ENCODE assay signal across 8 cellular contexts in genomic region chr15:90351479-90352108, GRCh38. TPM values are rescaled to one million over a fixed set of nuclear protein-coding genes. Genes with fewer than 3 reads are reported as not detected.
A peak's percentile ranks its signal among the peaks of the same experiment; 100 is the strongest.
DNase-seq lines count a peak whose midpoint lies in the region; ATAC-seq and TF ChIP-seq lines count a peak whose summit lies in the region.

No MANE protein-coding gene starts in this region.

- peak overlapping the region; percentile 83 for H3K4me3 Mint-ChIP-seq in activated naive CD8-positive, alpha-beta T cell treated with anti-CD3 and anti-CD28 coated beads, Interleukin-2, amount 50 U/mL, for 24 hours

- H3K27ac Mint-ChIP-seq in activated naive CD8-positive, alpha-beta T cell treated with anti-CD3 and anti-CD28 coated beads, Interleukin-2, amount 50 U/mL, for 24 hours, result peak overlapping the region; percentile 68

- peak overlapping the region; percentile 64 to 87 for H3K4me3 ChIP-seq in testis

- no peaks in the 10 kb centered on the region for H3K27me3 ChIP-seq in testis

- no peaks in the 10 kb centered on the region for H3K9me3 Mint-ChIP-seq in activated naive CD8-positive, alpha-beta T cell treated with anti-CD3 and anti-CD28 coated beads, Interleukin-2, amount 50 U/mL, for 24 hours

- H3K36me3 ChIP-seq in testis (ENCODE audit: low read depth, missing control alignments), result no peaks in the 10 kb centered on the region

- H3K9me3 ChIP-seq in testis, result no peaks in the 10 kb centered on the region

- DNase-seq in GM03348 (ENCODE audit: low spot score), result peak; percentile 18
- no peak for DNase-seq in activated naive CD8-positive, alpha-beta T cell treated with anti-CD3 and anti-CD28 coated beads, Interleukin-2, amount 50 U/mL, for 24 hours
- peak; percentile 68 for DNase-seq in iPS-NIHi7 (ENCODE audit: extremely low spot score)
- no peak for DNase-seq in testis
- DNase-seq in NK-92 (lab: John Stamatoyannopoulos, UW; ENCODE audit: unreplicated experiment), result no peak
- DNase-seq in stimulated activated naive CD4-positive, alpha-beta T cell treated with Interleukin-2 at 50 U/mL for 16 hours (lab: John Stamatoyannopoulos, UW), result no peak

- peaks cover 5% of the 10 kb centered on the region for H3K27me3 Mint-ChIP-seq in activated naive CD8-positive, alpha-beta T cell treated with anti-CD3 and anti-CD28 coated beads, Interleukin-2, amount 50 U/mL, for 24 hours

- TF ChIP-seq CTCF in testis (IDR thresholded peaks at IDR 0.05), result no peak

- H3K4me1 Mint-ChIP-seq in activated naive CD8-positive, alpha-beta T cell treated with anti-CD3 and anti-CD28 coated beads, Interleukin-2, amount 50 U/mL, for 24 hours, result peaks cover 10% of the 10 kb centered on the region

- no peaks in the 10 kb centered on the region for H3K4me1 ChIP-seq in testis

- no peak overlapping the region for H3K27ac ChIP-seq in testis

- intact Hi-C loops in testis (cut with DNase I; ENCODE audit: low total_unique reads), result no loop called here

- ATAC-seq in HG03196 (IDR thresholded peaks at IDR 0.05; ENCODE audit: unreplicated experiment) (peak; percentile 6), GM18861 (IDR thresholded peaks at IDR 0.05; ENCODE audit: unreplicated experiment) (no peak)
- peak; percentile 16 for ATAC-seq in activated naive CD8-positive, alpha-beta T cell treated with anti-CD3 and anti-CD28 coated beads, Interleukin-2, amount 50 U/mL, for 24 hours

- no peak for TF ChIP-seq POLR2A in testis (IDR thresholded peaks at IDR 0.05)

- WGBS in testis, 2 donors, result 24 to 25% methylated on average over 23 to 25 of the region's 25 CpGs

- no peaks in the 10 kb centered on the region for H3K36me3 Mint-ChIP-seq in activated naive CD8-positive, alpha-beta T cell treated with anti-CD3 and anti-CD28 coated beads, Interleukin-2, amount 50 U/mL, for 24 hours (ENCODE audit: low read depth)

RNA-seq across cellular contexts. Expression of gene ZNF774, which starts 0.5 kb away (rescaled TPM):
- total RNA-seq in testis, result 1 to 10 TPM; 2.5 to 8.7 TPM
- polyA plus RNA-seq in testis (ENCODE audit: insufficient read depth, low read depth, low replicate concordance), result 5.6 TPM

RNA-seq across cellular contexts. Expression of gene IQGAP1, which starts 36.4 kb away (rescaled TPM):
- total RNA-seq in testis, result 100 to 1,000 TPM in 1 of 2 donors, 10 to 100 TPM in 1; 86.9 to 102 TPM
- polyA plus RNA-seq in testis (ENCODE audit: insufficient read depth, low read depth, low replicate concordance), result 44.4 TPM

Comparison
In these comparisons a context has a peak if more than half of its experiments do, and no peak if none do; other contexts are left out.
1. DNase-seq: peak in GM03348 (single experiment) and iPS-NIHi7 (single experiment); none in activated naive CD8-positive, alpha-beta T cell treated with anti-CD3 and anti-CD28 coated beads, Interleukin-2, amount 50 U/mL, for 24 hours (single experiment), testis (single experiment), NK-92 (single experiment) and stimulated activated naive CD4-positive, alpha-beta T cell treated with Interleukin-2 at 50 U/mL for 16 hours (single experiment).